In genomic region chr17:3888343-3889171, GRCh38 we compare ENCODE assay signal across 1 cellular context.
TF ChIP-seq lines count a peak whose summit lies in the region.

No MANE protein-coding gene starts in this region.

TF ChIP-seq in K562, 482 proteins besides CTCF, POLR2A, EP300 and RAD21 (continued from another document and continues in another):
- TF ChIP-seq, protein P1, sequence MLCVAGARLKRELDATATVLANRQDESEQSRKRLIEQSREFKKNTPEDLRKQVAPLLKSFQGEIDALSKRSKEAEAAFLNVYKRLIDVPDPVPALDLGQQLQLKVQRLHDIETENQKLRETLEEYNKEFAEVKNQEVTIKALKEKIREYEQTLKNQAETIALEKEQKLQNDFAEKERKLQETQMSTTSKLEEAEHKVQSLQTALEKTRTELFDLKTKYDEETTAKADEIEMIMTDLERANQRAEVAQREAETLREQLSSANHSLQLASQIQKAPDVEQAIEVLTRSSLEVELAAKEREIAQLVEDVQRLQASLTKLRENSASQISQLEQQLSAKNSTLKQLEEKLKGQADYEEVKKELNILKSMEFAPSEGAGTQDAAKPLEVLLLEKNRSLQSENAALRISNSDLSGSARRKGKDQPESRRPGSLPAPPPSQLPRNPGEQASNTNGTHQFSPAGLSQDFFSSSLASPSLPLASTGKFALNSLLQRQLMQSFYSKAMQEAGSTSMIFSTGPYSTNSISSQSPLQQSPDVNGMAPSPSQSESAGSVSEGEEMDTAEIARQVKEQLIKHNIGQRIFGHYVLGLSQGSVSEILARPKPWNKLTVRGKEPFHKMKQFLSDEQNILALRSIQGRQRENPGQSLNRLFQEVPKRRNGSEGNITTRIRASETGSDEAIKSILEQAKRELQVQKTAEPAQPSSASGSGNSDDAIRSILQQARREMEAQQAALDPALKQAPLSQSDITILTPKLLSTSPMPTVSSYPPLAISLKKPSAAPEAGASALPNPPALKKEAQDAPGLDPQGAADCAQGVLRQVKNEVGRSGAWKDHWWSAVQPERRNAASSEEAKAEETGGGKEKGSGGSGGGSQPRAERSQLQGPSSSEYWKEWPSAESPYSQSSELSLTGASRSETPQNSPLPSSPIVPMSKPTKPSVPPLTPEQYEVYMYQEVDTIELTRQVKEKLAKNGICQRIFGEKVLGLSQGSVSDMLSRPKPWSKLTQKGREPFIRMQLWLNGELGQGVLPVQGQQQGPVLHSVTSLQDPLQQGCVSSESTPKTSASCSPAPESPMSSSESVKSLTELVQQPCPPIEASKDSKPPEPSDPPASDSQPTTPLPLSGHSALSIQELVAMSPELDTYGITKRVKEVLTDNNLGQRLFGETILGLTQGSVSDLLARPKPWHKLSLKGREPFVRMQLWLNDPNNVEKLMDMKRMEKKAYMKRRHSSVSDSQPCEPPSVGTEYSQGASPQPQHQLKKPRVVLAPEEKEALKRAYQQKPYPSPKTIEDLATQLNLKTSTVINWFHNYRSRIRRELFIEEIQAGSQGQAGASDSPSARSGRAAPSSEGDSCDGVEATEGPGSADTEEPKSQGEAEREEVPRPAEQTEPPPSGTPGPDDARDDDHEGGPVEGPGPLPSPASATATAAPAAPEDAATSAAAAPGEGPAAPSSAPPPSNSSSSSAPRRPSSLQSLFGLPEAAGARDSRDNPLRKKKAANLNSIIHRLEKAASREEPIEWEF (CRISPR knock-in tag; IDR thresholded peaks at IDR 0.05), result 0 out of 2 replicates have a peak, but pooled peaks have one; percentile 48
- TF ChIP-seq HNRNPK (IDR thresholded peaks at IDR 0.05; ENCODE audit: low read depth, low read length, poor library complexity, severe bottlenecking) (no peak), TCF7 (IDR thresholded peaks at IDR 0.05; ENCODE audit: borderline replicate concordance) (no peak), E2F1 (CRISPR knock-in tag; IDR thresholded peaks at IDR 0.05) (peak; percentile 32; the same call in 1 of the 2 replicates), ARHGAP35 (IDR thresholded peaks at IDR 0.05; ENCODE audit: partially characterized antibody) (peak; percentile 45), TBP (optimal IDR thresholded peaks at IDR 0.05; ENCODE audit: low read depth, low read length) (no peak), ELK1 (CRISPR knock-in tag; IDR thresholded peaks at IDR 0.05) (no peak), CREB3L1 (IDR thresholded peaks at IDR 0.05; ENCODE audit: borderline replicate concordance, low read depth) (peak; percentile 64; the same call in 1 of the 2 replicates), KLF13 (tag; IDR thresholded peaks at IDR 0.05; ENCODE audit: borderline replicate concordance, low read depth) (no peak), ZNF175 (CRISPR knock-in tag; IDR thresholded peaks at IDR 0.05; ENCODE audit: low read depth) (no peak), RBFOX2 (IDR thresholded peaks at IDR 0.05; ENCODE audit: low read depth, low read length) (peak; percentile 90), KHSRP (IDR thresholded peaks at IDR 0.05) (no peak), BHLHE40 (IDR thresholded peaks at IDR 0.05; ENCODE audit: low read length) (0 out of 2 replicates have a peak, but pooled peaks have one; percentile 5), MCM3 (IDR thresholded peaks at IDR 0.05) (no peak), ZNF311 (CRISPR knock-in tag; IDR thresholded peaks at IDR 0.05) (no peak), NR4A1 (CRISPR knock-in tag; IDR thresholded peaks at IDR 0.05) (no peak), NR4A1 (tag; IDR thresholded peaks at IDR 0.05) (no peak), HOMEZ (CRISPR knock-in tag; IDR thresholded peaks at IDR 0.05) (no peak), CHD4 (IDR thresholded peaks at IDR 0.05; ENCODE audit: insufficient read depth, insufficient replicate concordance, low read depth, low read length, poor library complexity, severe bottlenecking) (no peak), HOXB6 (CRISPR knock-in tag; IDR thresholded peaks at IDR 0.05; ENCODE audit: borderline replicate concordance) (no peak), BMI1 (IDR thresholded peaks at IDR 0.05; ENCODE audit: low read length) (no peak), SPI1 (IDR thresholded peaks at IDR 0.05; ENCODE audit: borderline replicate concordance, low read depth, low read length) (no peak), RCOR1 (IDR thresholded peaks at IDR 0.05; ENCODE audit: borderline replicate concordance in 1 of 2, low read depth in 2 of 2, low read length in 2 of 2) (0 out of 4 replicates have a peak, but pooled peaks of 1 of the 2 experiments have one; percentile 40), POLR3A (IDR thresholded peaks at IDR 0.05; ENCODE audit: borderline replicate concordance, extremely low read depth, insufficient read depth, insufficient read length) (no peak), POU5F1 (IDR thresholded peaks at IDR 0.05; ENCODE audit: borderline replicate concordance, low read depth, low read length, partially characterized antibody) (no peak), NFRKB (IDR thresholded peaks at IDR 0.05; ENCODE audit: low read depth) (no peak; the same call in 1 of the 2 replicates), ILF3 (IDR thresholded peaks at IDR 0.05; ENCODE audit: borderline replicate concordance) (no peak), BCL6 (CRISPR knock-in tag; IDR thresholded peaks at IDR 0.05) (no peak), MITF (IDR thresholded peaks at IDR 0.05) (no peak), POLR2AphosphoS2 (IDR thresholded peaks at IDR 0.05; ENCODE audit: low read length) (no peak), HDAC3 (IDR thresholded peaks at IDR 0.05; ENCODE audit: borderline replicate concordance, partially characterized antibody) (no peak), PURB (CRISPR knock-in tag; IDR thresholded peaks at IDR 0.05; ENCODE audit: low read depth) (no peak), CTBP1 (IDR thresholded peaks at IDR 0.05; ENCODE audit: borderline replicate concordance) (peak; percentile 85)
- TF ChIP-seq, protein P2, sequence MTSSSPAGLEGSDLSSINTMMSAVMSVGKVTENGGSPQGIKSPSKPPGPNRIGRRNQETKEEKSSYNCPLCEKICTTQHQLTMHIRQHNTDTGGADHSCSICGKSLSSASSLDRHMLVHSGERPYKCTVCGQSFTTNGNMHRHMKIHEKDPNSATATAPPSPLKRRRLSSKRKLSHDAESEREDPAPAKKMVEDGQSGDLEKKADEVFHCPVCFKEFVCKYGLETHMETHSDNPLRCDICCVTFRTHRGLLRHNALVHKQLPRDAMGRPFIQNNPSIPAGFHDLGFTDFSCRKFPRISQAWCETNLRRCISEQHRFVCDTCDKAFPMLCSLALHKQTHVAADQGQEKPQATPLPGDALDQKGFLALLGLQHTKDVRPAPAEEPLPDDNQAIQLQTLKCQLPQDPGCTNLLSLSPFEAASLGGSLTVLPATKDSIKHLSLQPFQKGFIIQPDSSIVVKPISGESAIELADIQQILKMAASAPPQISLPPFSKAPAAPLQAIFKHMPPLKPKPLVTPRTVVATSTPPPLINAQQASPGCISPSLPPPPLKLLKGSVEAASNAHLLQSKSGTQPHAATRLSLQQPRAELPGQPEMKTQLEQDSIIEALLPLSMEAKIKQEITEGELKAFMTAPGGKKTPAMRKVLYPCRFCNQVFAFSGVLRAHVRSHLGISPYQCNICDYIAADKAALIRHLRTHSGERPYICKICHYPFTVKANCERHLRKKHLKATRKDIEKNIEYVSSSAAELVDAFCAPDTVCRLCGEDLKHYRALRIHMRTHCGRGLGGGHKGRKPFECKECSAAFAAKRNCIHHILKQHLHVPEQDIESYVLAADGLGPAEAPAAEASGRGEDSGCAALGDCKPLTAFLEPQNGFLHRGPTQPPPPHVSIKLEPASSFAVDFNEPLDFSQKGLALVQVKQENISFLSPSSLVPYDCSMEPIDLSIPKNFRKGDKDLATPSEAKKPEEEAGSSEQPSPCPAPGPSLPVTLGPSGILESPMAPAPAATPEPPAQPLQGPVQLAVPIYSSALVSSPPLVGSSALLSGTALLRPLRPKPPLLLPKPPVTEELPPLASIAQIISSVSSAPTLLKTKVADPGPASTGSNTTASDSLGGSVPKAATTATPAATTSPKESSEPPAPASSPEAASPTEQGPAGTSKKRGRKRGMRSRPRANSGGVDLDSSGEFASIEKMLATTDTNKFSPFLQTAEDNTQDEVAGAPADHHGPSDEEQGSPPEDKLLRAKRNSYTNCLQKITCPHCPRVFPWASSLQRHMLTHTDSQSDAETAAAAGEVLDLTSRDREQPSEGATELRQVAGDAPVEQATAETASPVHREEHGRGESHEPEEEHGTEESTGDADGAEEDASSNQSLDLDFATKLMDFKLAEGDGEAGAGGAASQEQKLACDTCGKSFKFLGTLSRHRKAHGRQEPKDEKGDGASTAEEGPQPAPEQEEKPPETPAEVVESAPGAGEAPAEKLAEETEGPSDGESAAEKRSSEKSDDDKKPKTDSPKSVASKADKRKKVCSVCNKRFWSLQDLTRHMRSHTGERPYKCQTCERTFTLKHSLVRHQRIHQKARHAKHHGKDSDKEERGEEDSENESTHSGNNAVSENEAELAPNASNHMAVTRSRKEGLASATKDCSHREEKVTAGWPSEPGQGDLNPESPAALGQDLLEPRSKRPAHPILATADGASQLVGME (CRISPR knock-in tag; IDR thresholded peaks at IDR 0.05), result no peak
- TF ChIP-seq, protein P3, sequence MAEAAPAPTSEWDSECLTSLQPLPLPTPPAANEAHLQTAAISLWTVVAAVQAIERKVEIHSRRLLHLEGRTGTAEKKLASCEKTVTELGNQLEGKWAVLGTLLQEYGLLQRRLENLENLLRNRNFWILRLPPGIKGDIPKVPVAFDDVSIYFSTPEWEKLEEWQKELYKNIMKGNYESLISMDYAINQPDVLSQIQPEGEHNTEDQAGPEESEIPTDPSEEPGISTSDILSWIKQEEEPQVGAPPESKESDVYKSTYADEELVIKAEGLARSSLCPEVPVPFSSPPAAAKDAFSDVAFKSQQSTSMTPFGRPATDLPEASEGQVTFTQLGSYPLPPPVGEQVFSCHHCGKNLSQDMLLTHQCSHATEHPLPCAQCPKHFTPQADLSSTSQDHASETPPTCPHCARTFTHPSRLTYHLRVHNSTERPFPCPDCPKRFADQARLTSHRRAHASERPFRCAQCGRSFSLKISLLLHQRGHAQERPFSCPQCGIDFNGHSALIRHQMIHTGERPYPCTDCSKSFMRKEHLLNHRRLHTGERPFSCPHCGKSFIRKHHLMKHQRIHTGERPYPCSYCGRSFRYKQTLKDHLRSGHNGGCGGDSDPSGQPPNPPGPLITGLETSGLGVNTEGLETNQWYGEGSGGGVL (CRISPR knock-in tag; IDR thresholded peaks at IDR 0.05), result no peak
- TF ChIP-seq, protein P4, sequence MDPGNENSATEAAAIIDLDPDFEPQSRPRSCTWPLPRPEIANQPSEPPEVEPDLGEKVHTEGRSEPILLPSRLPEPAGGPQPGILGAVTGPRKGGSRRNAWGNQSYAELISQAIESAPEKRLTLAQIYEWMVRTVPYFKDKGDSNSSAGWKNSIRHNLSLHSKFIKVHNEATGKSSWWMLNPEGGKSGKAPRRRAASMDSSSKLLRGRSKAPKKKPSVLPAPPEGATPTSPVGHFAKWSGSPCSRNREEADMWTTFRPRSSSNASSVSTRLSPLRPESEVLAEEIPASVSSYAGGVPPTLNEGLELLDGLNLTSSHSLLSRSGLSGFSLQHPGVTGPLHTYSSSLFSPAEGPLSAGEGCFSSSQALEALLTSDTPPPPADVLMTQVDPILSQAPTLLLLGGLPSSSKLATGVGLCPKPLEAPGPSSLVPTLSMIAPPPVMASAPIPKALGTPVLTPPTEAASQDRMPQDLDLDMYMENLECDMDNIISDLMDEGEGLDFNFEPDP (CRISPR knock-in tag; IDR thresholded peaks at IDR 0.05), result no peak
